1 cellular context compared by ENCODE assay signal in the genomic region with DNA sequence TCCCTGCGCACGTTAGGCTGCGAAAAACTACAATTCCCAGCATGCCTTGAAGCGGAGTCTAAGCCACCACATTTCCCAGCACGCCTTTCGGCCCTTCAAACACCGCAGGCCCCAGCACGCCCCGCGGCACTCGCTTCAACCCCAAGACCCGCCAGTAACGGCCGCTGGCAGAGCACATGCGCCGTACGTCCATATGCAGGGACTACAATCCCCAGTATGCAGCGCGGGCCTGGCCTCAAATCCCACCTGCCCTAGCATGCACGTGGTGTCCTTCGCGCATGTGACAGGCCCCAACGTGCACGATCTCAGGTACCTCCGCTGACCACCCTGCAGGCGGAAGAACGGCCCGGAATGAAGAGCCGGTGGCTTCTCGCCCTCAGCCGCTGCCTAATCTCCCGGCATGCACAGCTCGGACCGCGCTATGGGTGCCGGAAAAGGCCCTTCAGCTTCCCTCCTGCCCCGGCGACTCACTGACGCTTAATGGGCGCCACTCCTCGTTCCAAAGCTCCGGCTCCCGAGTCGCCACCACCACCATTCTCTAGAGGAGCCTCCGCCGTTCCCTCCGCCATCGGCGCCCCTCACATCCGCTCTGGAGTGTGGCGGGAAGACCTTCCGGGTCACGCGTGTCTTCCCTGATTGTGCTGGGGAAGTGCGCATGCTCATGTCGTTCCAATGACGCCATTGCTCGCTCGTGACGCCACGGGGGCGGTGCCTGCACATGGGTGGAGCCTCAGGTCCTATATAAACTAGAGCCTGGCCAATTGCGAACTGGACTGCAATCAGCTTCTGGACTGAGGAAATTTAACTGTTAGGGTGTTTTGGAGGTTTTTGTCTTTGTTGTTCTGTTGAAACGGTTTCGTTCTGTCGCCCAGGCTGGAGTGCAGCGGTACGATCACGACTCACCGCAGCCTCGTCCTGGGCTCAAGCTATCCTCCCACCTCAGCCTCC.
TF ChIP-seq lines count a peak whose summit lies in the region.

A gene with protein sequence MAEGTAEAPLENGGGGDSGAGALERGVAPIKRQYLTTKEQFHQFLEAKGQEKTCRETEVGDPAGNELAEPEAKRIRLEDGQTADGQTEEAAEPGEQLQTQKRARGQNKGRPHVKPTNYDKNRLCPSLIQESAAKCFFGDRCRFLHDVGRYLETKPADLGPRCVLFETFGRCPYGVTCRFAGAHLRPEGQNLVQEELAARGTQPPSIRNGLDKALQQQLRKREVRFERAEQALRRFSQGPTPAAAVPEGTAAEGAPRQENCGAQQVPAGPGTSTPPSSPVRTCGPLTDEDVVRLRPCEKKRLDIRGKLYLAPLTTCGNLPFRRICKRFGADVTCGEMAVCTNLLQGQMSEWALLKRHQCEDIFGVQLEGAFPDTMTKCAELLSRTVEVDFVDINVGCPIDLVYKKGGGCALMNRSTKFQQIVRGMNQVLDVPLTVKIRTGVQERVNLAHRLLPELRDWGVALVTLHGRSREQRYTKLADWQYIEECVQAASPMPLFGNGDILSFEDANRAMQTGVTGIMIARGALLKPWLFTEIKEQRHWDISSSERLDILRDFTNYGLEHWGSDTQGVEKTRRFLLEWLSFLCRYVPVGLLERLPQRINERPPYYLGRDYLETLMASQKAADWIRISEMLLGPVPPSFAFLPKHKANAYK (minus strand): TSS at position 591 of the 948 bp plus-strand sequence. CDS start 22 bp downstream, at position 569.

TF ChIP-seq in HepG2, 621 proteins besides CTCF, POLR2A, EP300 and RAD21 (continued from another document and continues in another):
- TF ChIP-seq HNF4G (IDR thresholded peaks at IDR 0.05; ENCODE audit: borderline replicate concordance, low read depth, low read length) (no peak), HNF4G (CRISPR knock-in tag; IDR thresholded peaks at IDR 0.05; ENCODE audit: borderline replicate concordance, low read depth) (no peak), ZNF567 (CRISPR knock-in tag; IDR thresholded peaks at IDR 0.05; ENCODE audit: borderline replicate concordance) (0 out of 2 replicates have a peak, but pooled peaks have one; percentile 69), JDP2 (CRISPR knock-in tag; IDR thresholded peaks at IDR 0.05; ENCODE audit: borderline replicate concordance) (no peak), GPN1 (CRISPR knock-in tag; IDR thresholded peaks at IDR 0.05; ENCODE audit: borderline replicate concordance) (0 out of 2 replicates have a peak, but pooled peaks have one; percentile 16), ZNF180 (CRISPR knock-in tag; IDR thresholded peaks at IDR 0.05; ENCODE audit: borderline replicate concordance, low read depth) (no peak), ZNF235 (CRISPR knock-in tag; IDR thresholded peaks at IDR 0.05; ENCODE audit: borderline replicate concordance) (0 out of 2 replicates have a peak, but pooled peaks have one; percentile 52), ZNF383 (CRISPR knock-in tag; IDR thresholded peaks at IDR 0.05; ENCODE audit: borderline replicate concordance) (peak; percentile 52; the same call in 1 of the 2 replicates), RELA (CRISPR knock-in tag; IDR thresholded peaks at IDR 0.05) (no peak), NRL (CRISPR knock-in tag; IDR thresholded peaks at IDR 0.05; ENCODE audit: borderline replicate concordance) (peak; percentile 84), ZNF629 (CRISPR knock-in tag; conservative IDR thresholded peaks at IDR 0.05) (no peak), IKZF1 (IDR thresholded peaks at IDR 0.05) (no peak), KLF9 (CRISPR knock-in tag; IDR thresholded peaks at IDR 0.05; ENCODE audit: low read depth) (no peak), GATAD2A (CRISPR knock-in tag; IDR thresholded peaks at IDR 0.05) (peak; percentile 39), ZNF619 (CRISPR knock-in tag; IDR thresholded peaks at IDR 0.05) (0 out of 2 replicates have a peak, but pooled peaks have one; percentile 79), SPEN (CRISPR knock-in tag; IDR thresholded peaks at IDR 0.05; ENCODE audit: low read depth) (peak; percentile 83), CBFB (CRISPR knock-in tag; IDR thresholded peaks at IDR 0.05) (peak; percentile 77), NPAS2 (CRISPR knock-in tag; IDR thresholded peaks at IDR 0.05; ENCODE audit: borderline replicate concordance) (no peak)
- TF ChIP-seq, protein P1, sequence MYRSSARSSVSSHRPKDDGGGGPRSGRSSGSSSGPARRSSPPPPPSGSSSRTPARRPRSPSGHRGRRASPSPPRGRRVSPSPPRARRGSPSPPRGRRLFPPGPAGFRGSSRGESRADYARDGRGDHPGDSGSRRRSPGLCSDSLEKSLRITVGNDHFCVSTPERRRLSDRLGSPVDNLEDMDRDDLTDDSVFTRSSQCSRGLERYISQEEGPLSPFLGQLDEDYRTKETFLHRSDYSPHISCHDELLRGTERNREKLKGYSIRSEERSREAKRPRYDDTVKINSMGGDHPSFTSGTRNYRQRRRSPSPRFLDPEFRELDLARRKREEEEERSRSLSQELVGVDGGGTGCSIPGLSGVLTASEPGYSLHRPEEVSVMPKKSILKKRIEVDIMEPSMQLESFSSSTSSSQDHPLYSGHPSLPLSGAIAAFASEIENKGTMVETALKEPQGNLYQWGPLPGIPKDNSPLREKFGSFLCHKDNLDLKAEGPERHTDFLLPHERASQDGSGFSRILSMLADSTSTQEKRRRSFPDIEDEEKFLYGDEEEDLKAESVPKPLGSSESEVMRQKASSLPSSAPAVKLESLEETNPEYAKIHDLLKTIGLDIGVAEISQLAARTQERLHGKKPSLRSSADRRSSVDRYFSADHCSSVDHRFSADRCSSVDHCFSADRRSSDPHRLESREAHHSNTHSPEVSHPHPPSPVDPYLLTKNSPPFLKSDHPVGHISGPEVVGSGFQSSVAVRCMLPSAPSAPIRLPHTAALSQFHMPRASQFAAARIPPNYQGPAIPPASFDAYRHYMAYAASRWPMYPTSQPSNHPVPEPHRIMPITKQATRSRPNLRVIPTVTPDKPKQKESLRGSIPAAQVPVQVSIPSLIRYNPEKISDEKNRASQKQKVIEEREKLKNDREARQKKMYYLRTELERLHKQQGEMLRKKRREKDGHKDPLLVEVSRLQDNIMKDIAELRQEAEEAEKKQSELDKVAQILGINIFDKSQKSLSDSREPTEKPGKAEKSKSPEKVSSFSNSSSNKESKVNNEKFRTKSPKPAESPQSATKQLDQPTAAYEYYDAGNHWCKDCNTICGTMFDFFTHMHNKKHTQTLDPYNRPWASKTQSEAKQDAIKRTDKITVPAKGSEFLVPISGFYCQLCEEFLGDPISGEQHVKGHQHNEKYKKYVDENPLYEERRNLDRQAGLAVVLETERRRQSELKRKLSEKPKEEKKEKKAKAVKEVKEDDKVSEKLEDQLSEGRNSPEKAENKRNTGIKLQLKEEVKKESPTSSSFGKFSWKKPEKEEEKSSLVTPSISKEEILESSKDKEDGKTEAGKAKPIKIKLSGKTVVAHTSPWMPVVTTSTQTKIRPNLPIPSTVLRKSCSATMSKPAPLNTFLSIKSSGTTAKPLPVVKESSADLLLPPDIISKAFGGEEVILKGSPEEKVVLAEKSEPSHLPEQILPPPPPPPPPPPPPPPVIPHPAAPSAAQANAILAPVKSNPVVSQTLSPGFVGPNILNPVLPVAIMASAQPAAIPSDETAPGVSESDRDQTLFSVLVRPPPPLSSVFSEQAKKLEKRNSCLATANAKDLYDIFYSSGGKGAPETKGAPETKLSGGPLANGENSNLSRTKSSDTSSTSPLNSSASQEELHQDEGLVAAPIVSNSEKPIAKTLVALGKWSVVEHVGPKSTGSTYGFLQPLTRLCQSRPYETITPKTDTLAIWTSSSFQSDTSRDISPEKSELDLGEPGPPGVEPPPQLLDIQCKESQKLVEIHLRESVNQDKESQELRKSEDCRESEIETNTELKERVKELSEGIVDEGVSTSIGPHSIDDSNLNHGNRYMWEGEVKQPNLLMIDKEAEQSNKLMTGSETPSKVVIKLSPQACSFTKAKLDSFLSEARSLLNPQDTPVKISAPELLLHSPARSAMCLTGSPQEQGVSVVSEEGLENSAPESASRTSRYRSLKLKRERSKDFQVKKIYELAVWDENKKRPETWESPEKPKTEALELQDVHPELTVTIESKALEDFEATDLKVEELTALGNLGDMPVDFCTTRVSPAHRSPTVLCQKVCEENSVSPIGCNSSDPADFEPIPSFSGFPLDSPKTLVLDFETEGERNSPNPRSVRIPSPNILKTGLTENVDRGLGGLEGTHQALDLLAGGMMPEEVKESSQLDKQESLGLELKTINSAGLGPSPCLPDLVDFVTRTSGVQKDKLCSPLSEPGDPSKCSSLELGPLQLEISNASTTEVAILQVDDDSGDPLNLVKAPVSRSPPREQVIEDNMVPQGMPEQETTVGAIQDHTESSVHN (CRISPR knock-in tag; IDR thresholded peaks at IDR 0.05): 0 out of 2 replicates have a peak, but pooled peaks have one; percentile 35
- TF ChIP-seq, protein P2, sequence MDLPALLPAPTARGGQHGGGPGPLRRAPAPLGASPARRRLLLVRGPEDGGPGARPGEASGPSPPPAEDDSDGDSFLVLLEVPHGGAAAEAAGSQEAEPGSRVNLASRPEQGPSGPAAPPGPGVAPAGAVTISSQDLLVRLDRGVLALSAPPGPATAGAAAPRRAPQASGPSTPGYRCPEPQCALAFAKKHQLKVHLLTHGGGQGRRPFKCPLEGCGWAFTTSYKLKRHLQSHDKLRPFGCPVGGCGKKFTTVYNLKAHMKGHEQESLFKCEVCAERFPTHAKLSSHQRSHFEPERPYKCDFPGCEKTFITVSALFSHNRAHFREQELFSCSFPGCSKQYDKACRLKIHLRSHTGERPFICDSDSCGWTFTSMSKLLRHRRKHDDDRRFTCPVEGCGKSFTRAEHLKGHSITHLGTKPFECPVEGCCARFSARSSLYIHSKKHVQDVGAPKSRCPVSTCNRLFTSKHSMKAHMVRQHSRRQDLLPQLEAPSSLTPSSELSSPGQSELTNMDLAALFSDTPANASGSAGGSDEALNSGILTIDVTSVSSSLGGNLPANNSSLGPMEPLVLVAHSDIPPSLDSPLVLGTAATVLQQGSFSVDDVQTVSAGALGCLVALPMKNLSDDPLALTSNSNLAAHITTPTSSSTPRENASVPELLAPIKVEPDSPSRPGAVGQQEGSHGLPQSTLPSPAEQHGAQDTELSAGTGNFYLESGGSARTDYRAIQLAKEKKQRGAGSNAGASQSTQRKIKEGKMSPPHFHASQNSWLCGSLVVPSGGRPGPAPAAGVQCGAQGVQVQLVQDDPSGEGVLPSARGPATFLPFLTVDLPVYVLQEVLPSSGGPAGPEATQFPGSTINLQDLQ (CRISPR knock-in tag; IDR thresholded peaks at IDR 0.05): peak; percentile 78; the same call in 1 of the 2 replicates
- TF ChIP-seq, protein P3, sequence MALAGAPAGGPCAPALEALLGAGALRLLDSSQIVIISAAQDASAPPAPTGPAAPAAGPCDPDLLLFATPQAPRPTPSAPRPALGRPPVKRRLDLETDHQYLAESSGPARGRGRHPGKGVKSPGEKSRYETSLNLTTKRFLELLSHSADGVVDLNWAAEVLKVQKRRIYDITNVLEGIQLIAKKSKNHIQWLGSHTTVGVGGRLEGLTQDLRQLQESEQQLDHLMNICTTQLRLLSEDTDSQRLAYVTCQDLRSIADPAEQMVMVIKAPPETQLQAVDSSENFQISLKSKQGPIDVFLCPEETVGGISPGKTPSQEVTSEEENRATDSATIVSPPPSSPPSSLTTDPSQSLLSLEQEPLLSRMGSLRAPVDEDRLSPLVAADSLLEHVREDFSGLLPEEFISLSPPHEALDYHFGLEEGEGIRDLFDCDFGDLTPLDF (CRISPR knock-in tag; IDR thresholded peaks at IDR 0.05): no peak
- TF ChIP-seq, protein P4, sequence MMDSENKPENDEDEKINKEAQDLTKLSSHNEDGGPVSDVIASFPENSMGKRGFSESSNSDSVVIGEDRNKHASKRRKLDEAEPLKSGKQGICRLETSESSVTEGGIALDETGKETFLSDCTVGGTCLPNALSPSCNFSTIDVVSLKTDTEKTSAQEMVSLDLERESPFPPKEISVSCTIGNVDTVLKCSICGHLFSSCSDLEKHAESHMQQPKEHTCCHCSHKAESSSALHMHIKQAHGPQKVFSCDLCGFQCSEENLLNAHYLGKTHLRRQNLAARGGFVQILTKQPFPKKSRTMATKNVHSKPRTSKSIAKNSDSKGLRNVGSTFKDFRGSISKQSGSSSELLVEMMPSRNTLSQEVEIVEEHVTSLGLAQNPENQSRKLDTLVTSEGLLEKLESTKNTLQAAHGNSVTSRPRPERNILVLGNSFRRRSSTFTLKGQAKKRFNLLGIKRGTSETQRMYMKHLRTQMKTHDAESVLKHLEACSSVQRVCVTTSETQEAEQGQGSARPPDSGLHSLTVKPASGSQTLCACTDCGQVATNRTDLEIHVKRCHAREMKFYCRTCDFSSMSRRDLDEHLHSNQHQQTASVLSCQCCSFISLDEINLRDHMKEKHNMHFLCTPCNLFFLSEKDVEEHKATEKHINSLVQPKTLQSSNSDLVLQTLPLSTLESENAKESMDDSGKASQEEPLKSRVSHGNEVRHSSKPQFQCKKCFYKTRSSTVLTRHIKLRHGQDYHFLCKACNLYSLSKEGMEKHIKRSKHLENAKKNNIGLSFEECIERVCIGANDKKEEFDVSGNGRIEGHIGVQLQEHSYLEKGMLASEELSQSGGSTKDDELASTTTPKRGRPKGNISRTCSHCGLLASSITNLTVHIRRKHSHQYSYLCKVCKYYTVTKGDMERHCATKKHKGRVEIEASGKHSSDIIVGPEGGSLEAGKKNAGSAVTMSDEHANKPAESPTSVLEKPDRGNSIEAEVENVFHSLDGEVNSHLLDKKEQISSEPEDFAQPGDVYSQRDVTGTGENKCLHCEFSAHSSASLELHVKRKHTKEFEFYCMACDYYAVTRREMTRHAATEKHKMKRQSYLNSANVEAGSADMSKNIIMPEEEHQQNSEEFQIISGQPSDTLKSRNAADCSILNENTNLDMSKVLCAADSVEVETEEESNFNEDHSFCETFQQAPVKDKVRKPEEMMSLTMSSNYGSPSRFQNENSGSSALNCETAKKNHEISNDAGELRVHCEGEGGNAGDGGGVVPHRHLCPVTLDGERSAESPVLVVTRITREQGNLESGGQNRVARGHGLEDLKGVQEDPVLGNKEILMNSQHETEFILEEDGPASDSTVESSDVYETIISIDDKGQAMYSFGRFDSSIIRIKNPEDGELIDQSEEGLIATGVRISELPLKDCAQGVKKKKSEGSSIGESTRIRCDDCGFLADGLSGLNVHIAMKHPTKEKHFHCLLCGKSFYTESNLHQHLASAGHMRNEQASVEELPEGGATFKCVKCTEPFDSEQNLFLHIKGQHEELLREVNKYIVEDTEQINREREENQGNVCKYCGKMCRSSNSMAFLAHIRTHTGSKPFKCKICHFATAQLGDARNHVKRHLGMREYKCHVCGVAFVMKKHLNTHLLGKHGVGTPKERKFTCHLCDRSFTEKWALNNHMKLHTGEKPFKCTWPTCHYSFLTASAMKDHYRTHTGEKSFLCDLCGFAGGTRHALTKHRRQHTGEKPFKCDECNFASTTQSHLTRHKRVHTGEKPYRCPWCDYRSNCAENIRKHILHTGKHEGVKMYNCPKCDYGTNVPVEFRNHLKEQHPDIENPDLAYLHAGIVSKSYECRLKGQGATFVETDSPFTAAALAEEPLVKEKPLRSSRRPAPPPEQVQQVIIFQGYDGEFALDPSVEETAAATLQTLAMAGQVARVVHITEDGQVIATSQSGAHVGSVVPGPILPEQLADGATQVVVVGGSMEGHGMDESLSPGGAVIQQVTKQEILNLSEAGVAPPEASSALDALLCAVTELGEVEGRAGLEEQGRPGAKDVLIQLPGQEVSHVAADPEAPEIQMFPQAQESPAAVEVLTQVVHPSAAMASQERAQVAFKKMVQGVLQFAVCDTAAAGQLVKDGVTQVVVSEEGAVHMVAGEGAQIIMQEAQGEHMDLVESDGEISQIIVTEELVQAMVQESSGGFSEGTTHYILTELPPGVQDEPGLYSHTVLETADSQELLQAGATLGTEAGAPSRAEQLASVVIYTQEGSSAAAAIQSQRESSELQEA (CRISPR knock-in tag; IDR thresholded peaks at IDR 0.05; ENCODE audit: not compliant biosample characterization): peak; percentile 69
- TF ChIP-seq, protein P5, sequence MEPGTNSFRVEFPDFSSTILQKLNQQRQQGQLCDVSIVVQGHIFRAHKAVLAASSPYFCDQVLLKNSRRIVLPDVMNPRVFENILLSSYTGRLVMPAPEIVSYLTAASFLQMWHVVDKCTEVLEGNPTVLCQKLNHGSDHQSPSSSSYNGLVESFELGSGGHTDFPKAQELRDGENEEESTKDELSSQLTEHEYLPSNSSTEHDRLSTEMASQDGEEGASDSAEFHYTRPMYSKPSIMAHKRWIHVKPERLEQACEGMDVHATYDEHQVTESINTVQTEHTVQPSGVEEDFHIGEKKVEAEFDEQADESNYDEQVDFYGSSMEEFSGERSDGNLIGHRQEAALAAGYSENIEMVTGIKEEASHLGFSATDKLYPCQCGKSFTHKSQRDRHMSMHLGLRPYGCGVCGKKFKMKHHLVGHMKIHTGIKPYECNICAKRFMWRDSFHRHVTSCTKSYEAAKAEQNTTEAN (CRISPR knock-in tag; conservative IDR thresholded peaks at IDR 0.05): no peak
